1 cellular context compared by ENCODE assay signal in genomic region chr1:147238053-147238902, GRCh38.
A peak's percentile ranks its signal among the peaks of the same experiment; 100 is the strongest.
TF ChIP-seq lines count a peak whose summit lies in the region.

No MANE protein-coding gene starts in this region.

TF ChIP-seq in HepG2, 621 proteins besides CTCF, POLR2A, EP300 and RAD21 (continued from another document and continues in another):
- TF ChIP-seq ZHX2 (IDR thresholded peaks at IDR 0.05; ENCODE audit: low read depth), result no peak
- TF ChIP-seq ZHX2 (CRISPR knock-in tag; IDR thresholded peaks at IDR 0.05; ENCODE audit: borderline replicate concordance), result no peak
- TF ChIP-seq RARG (CRISPR knock-in tag; IDR thresholded peaks at IDR 0.05; ENCODE audit: low read depth), result no peak
- TF ChIP-seq HNRNPH1 (optimal IDR thresholded peaks at IDR 0.05; ENCODE audit: low read depth, low read length), result no peak
- TF ChIP-seq, protein P1, sequence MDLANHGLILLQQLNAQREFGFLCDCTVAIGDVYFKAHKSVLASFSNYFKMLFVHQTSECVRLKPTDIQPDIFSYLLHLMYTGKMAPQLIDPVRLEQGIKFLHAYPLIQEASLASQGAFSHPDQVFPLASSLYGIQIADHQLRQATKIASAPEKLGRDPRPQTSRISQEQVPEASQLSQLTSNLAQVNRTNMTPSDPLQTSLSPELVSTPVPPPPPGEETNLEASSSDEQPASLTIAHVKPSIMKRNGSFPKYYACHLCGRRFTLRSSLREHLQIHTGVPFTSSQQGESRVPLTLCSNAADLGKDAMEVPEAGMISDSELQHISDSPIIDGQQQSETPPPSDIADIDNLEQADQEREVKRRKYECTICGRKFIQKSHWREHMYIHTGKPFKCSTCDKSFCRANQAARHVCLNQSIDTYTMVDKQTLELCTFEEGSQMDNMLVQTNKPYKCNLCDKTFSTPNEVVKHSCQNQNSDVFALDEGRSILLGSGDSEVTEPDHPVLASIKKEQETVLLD (CRISPR knock-in tag; IDR thresholded peaks at IDR 0.05; ENCODE audit: low read depth), result no peak
- TF ChIP-seq, protein P2, sequence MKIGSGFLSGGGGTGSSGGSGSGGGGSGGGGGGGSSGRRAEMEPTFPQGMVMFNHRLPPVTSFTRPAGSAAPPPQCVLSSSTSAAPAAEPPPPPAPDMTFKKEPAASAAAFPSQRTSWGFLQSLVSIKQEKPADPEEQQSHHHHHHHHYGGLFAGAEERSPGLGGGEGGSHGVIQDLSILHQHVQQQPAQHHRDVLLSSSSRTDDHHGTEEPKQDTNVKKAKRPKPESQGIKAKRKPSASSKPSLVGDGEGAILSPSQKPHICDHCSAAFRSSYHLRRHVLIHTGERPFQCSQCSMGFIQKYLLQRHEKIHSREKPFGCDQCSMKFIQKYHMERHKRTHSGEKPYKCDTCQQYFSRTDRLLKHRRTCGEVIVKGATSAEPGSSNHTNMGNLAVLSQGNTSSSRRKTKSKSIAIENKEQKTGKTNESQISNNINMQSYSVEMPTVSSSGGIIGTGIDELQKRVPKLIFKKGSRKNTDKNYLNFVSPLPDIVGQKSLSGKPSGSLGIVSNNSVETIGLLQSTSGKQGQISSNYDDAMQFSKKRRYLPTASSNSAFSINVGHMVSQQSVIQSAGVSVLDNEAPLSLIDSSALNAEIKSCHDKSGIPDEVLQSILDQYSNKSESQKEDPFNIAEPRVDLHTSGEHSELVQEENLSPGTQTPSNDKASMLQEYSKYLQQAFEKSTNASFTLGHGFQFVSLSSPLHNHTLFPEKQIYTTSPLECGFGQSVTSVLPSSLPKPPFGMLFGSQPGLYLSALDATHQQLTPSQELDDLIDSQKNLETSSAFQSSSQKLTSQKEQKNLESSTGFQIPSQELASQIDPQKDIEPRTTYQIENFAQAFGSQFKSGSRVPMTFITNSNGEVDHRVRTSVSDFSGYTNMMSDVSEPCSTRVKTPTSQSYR (CRISPR knock-in tag; IDR thresholded peaks at IDR 0.05; ENCODE audit: borderline replicate concordance), result peak; percentile 25; the same call in 1 of the 2 replicates
- TF ChIP-seq ZNF724P (CRISPR knock-in tag; IDR thresholded peaks at IDR 0.05; ENCODE audit: borderline replicate concordance), result no peak
- TF ChIP-seq ZNF264 (CRISPR knock-in tag; IDR thresholded peaks at IDR 0.05), result peak; percentile 70; the same call in 1 of the 2 replicates
- peak; percentile 63 for TF ChIP-seq HOXA3 (CRISPR knock-in tag; IDR thresholded peaks at IDR 0.05)
- peak; percentile 69; the same call in 1 of the 2 replicates for TF ChIP-seq ZNF317 (CRISPR knock-in tag; IDR thresholded peaks at IDR 0.05)
- TF ChIP-seq SOX5 (CRISPR knock-in tag; IDR thresholded peaks at IDR 0.05; ENCODE audit: borderline replicate concordance), result peak; percentile 93
- TF ChIP-seq, protein P3, sequence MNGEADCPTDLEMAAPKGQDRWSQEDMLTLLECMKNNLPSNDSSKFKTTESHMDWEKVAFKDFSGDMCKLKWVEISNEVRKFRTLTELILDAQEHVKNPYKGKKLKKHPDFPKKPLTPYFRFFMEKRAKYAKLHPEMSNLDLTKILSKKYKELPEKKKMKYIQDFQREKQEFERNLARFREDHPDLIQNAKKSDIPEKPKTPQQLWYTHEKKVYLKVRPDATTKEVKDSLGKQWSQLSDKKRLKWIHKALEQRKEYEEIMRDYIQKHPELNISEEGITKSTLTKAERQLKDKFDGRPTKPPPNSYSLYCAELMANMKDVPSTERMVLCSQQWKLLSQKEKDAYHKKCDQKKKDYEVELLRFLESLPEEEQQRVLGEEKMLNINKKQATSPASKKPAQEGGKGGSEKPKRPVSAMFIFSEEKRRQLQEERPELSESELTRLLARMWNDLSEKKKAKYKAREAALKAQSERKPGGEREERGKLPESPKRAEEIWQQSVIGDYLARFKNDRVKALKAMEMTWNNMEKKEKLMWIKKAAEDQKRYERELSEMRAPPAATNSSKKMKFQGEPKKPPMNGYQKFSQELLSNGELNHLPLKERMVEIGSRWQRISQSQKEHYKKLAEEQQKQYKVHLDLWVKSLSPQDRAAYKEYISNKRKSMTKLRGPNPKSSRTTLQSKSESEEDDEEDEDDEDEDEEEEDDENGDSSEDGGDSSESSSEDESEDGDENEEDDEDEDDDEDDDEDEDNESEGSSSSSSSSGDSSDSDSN (CRISPR knock-in tag; IDR thresholded peaks at IDR 0.05), result no peak
- TF ChIP-seq SAFB2 (CRISPR knock-in tag; IDR thresholded peaks at IDR 0.05; ENCODE audit: borderline replicate concordance, low read depth), result no peak
- TF ChIP-seq ZNF768 (CRISPR knock-in tag; IDR thresholded peaks at IDR 0.05), result no peak
- peak; percentile 81 for TF ChIP-seq CEBPG (CRISPR knock-in tag; IDR thresholded peaks at IDR 0.05)
- peak; percentile 93 for TF ChIP-seq CREM (IDR thresholded peaks at IDR 0.05)
- TF ChIP-seq CREM (CRISPR knock-in tag; IDR thresholded peaks at IDR 0.05), result no peak
- TF ChIP-seq ZNF773 (CRISPR knock-in tag; IDR thresholded peaks at IDR 0.05; ENCODE audit: borderline replicate concordance), result no peak
- TF ChIP-seq MBD4 (IDR thresholded peaks at IDR 0.05; ENCODE audit: borderline replicate concordance, low read length), result peak; percentile 93
- peak; percentile 74 for TF ChIP-seq RBFOX2 (IDR thresholded peaks at IDR 0.05; ENCODE audit: low read depth, low read length)
- TF ChIP-seq SIN3A (IDR thresholded peaks at IDR 0.05; ENCODE audit: borderline replicate concordance, low read depth, low read length), result no peak
- no peak for TF ChIP-seq ZNF256 (CRISPR knock-in tag; conservative IDR thresholded peaks at IDR 0.05)
- TF ChIP-seq KAT7 (CRISPR knock-in tag; IDR thresholded peaks at IDR 0.05; ENCODE audit: borderline replicate concordance), result no peak
- TF ChIP-seq SIX1 (CRISPR knock-in tag; IDR thresholded peaks at IDR 0.05; ENCODE audit: borderline replicate concordance), result peak; percentile 87
- TF ChIP-seq MLLT10 (CRISPR knock-in tag; IDR thresholded peaks at IDR 0.05), result no peak
- TF ChIP-seq ZNF34 (CRISPR knock-in tag; IDR thresholded peaks at IDR 0.05; ENCODE audit: borderline replicate concordance), result 0 out of 2 replicates have a peak, but pooled peaks have one; percentile 11
- TF ChIP-seq ZNF44 (CRISPR knock-in tag; IDR thresholded peaks at IDR 0.05), result no peak
- TF ChIP-seq ZNF775 (CRISPR knock-in tag; IDR thresholded peaks at IDR 0.05; ENCODE audit: borderline replicate concordance), result no peak
- TF ChIP-seq HMGA1 (CRISPR knock-in tag; conservative IDR thresholded peaks at IDR 0.05), result no peak
- TF ChIP-seq NFRKB (IDR thresholded peaks at IDR 0.05), result no peak
- TF ChIP-seq ZNF253 (CRISPR knock-in tag; IDR thresholded peaks at IDR 0.05; ENCODE audit: borderline replicate concordance), result no peak
- TF ChIP-seq MED8 (CRISPR knock-in tag; IDR thresholded peaks at IDR 0.05; ENCODE audit: insufficient replicate concordance), result peak; percentile 93
- peak; percentile 91 for TF ChIP-seq PPARG (CRISPR knock-in tag; conservative IDR thresholded peaks at IDR 0.05)
- peak; percentile 94 for TF ChIP-seq PITX1 (CRISPR knock-in tag; IDR thresholded peaks at IDR 0.05)
- TF ChIP-seq ZBTB7B (CRISPR knock-in tag; IDR thresholded peaks at IDR 0.05), result no peak
- no peak for TF ChIP-seq MYNN (CRISPR knock-in tag; IDR thresholded peaks at IDR 0.05; ENCODE audit: low read depth)
- TF ChIP-seq FOXA1 (IDR thresholded peaks at IDR 0.05), result peak; percentile 76
- peak; percentile 89 for TF ChIP-seq FOXA1 (CRISPR knock-in tag; IDR thresholded peaks at IDR 0.05)
- no peak for TF ChIP-seq ZNF75D (CRISPR knock-in tag; IDR thresholded peaks at IDR 0.05; ENCODE audit: borderline replicate concordance)
- peak; percentile 80 for TF ChIP-seq SIX4 (CRISPR knock-in tag; IDR thresholded peaks at IDR 0.05)
- TF ChIP-seq, protein P4, sequence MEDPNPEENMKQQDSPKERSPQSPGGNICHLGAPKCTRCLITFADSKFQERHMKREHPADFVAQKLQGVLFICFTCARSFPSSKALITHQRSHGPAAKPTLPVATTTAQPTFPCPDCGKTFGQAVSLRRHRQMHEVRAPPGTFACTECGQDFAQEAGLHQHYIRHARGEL (CRISPR knock-in tag; IDR thresholded peaks at IDR 0.05), result no peak
- peak; percentile 97 for TF ChIP-seq BCL6 (CRISPR knock-in tag; IDR thresholded peaks at IDR 0.05)
- TF ChIP-seq ZNF792 (CRISPR knock-in tag; IDR thresholded peaks at IDR 0.05), result peak; percentile 46; the same call in 1 of the 2 replicates
- no peak for TF ChIP-seq ATF7-NPFF (CRISPR knock-in tag; IDR thresholded peaks at IDR 0.05; ENCODE audit: low read depth)
- no peak for TF ChIP-seq MTA1 (CRISPR knock-in tag; IDR thresholded peaks at IDR 0.05; ENCODE audit: borderline replicate concordance)
- no peak for TF ChIP-seq ZUFSP (CRISPR knock-in tag; IDR thresholded peaks at IDR 0.05; ENCODE audit: borderline replicate concordance)
- no peak for TF ChIP-seq FIP1L1 (IDR thresholded peaks at IDR 0.05; ENCODE audit: borderline replicate concordance, insufficient read depth, low read depth, low read length)
- TF ChIP-seq JUN (CRISPR knock-in tag; IDR thresholded peaks at IDR 0.05), result peak; percentile 75; the same call in 1 of the 2 replicates
- TF ChIP-seq MTF1 (CRISPR knock-in tag; IDR thresholded peaks at IDR 0.05), result no peak
- TF ChIP-seq HOMEZ (CRISPR knock-in tag; IDR thresholded peaks at IDR 0.05; ENCODE audit: low read depth), result peak; percentile 79
- TF ChIP-seq RXRA (CRISPR knock-in tag; IDR thresholded peaks at IDR 0.05), result peak; percentile 23; the same call in 1 of the 2 replicates
